In genomic region chr16:5186381-5186903, GRCh38 we compare ENCODE assay signal across 31 cellular contexts.
A peak's percentile ranks its signal among the peaks of the same experiment; 100 is the strongest.
DNase-seq lines count a peak whose midpoint lies in the region; FAIRE-seq and TF ChIP-seq lines count a peak whose summit lies in the region.
"Had no signal": no experiment of that assay in that cellular context is flagged by ENCODE, and none has a peak within 500 bp of the region (broad histone marks: within the 10 kb centered on the region; RNA-seq: fewer than 3 reads in every experiment).

No MANE protein-coding gene starts in this region.

- H3K4me3 ChIP-seq in kidney (ENCODE audit: low read length in 2 of 2) = no peak overlapping the region
- no peak overlapping the region for H3K4me3 ChIP-seq in neuronal stem cell (ENCODE audit: low read length in 2 of 2)
- H3K4me3 ChIP-seq: A549; BLaER1; BLaER1 treated with 17β-estradiol and CSF1 and Interleukin-3, amounts not matched to agents 10 nM and 100 nM had no signal

- no peak overlapping the region for H2BK12ac ChIP-seq in neuronal stem cell (ENCODE audit: low read length)

- H2BK15ac ChIP-seq in neuronal stem cell (ENCODE audit: low read length) = no peak overlapping the region

- H2AK5ac ChIP-seq in neuronal stem cell (ENCODE audit: low read depth, low read length) = no peak overlapping the region

- H3K18ac ChIP-seq in neuronal stem cell (ENCODE audit: low read length) = no peak overlapping the region

- H3K14ac ChIP-seq in neuronal stem cell (ENCODE audit: low read length) = peak overlapping the region; percentile 89

- H3K27me3 ChIP-seq in neuronal stem cell (ENCODE audit: control insufficient read depth in 3 of 3, insufficient read depth in 3 of 3, low read depth in 1 of 3, low read length in 3 of 3) = no peaks in the 10 kb centered on the region
- H3K27me3 ChIP-seq: BE2C; BLaER1; BLaER1 treated with 17β-estradiol and CSF1 and Interleukin-3, amounts not matched to agents 10 nM and 100 nM had no signal

- no peak overlapping the region for H4K91ac ChIP-seq in neuronal stem cell (ENCODE audit: low read depth, low read length, poor library complexity)

- FAIRE-seq in kidney (lab: Jason Lieb, UNC) = no peak
- FAIRE-seq: A204.1, A549, D721Med had no signal

- no peaks in the 10 kb centered on the region for H3K79me1 ChIP-seq in neuronal stem cell (ENCODE audit: low read depth, low read length)

- TF ChIP-seq CTCF in kidney (IDR thresholded peaks at IDR 0.05; ENCODE audit: borderline replicate concordance, extremely low read depth, insufficient read depth) (no peak), GM10266 (IDR thresholded peaks at IDR 0.05; ENCODE audit: control insufficient read depth, insufficient read depth, low read depth, missing control alignments) (no peak)

- H3K4me1 ChIP-seq in kidney (ENCODE audit: control insufficient read depth in 1 of 2, insufficient read depth in 1 of 2, low read depth in 1 of 2, low read length in 2 of 2) (no peaks in the 10 kb centered on the region), neuronal stem cell (ENCODE audit: control insufficient read depth in 2 of 2, insufficient read depth in 1 of 2, low read depth in 1 of 2, low read length in 2 of 2) (peaks cover 0 to 3% of the 10 kb centered on the region in 2 donors)
- H3K4me1 ChIP-seq: A549; BE2C; BLaER1; BLaER1 treated with 17β-estradiol and CSF1 and Interleukin-3, amounts not matched to agents 10 nM and 100 nM had no signal

- no peak overlapping the region for H3K4me2 ChIP-seq in neuronal stem cell (ENCODE audit: insufficient read depth, low read length, poor library complexity, severe bottlenecking)
- H3K4me2 ChIP-seq: A549; BLaER1; BLaER1 treated with 17β-estradiol and CSF1 and Interleukin-3, amounts not matched to agents 10 nM and 100 nM had no signal

- H4K8ac ChIP-seq in neuronal stem cell (ENCODE audit: low read depth, low read length) = no peak overlapping the region

- no peak overlapping the region for H2BK120ac ChIP-seq in neuronal stem cell (ENCODE audit: low read depth, low read length)

- H2BK5ac ChIP-seq in neuronal stem cell (ENCODE audit: low read length) = no peak overlapping the region

- H3K9ac ChIP-seq in kidney (ENCODE audit: low read length in 2 of 2) = no peak overlapping the region
- H3K9ac ChIP-seq in neuronal stem cell (ENCODE audit: low read depth, low read length, poor library complexity) = no peak overlapping the region
- H3K9ac ChIP-seq: BLaER1; BLaER1 treated with 17β-estradiol and CSF1 and Interleukin-3, amounts not matched to agents 10 nM and 100 nM had no signal

- H3K27ac ChIP-seq in kidney (ENCODE audit: low read depth in 2 of 2, low read length in 2 of 2) (no peak overlapping the region), neuronal stem cell (replicated peaks; ENCODE audit: low read length) (no peak overlapping the region)
- H3K27ac ChIP-seq: 22Rv1; A549; BLaER1; BLaER1 treated with 17β-estradiol and CSF1 and Interleukin-3, amounts not matched to agents 10 nM and 100 nM; C4-2B had no signal

- H2AFZ ChIP-seq in neuronal stem cell (ENCODE audit: low read length) = no peak overlapping the region

- H3K9me3 ChIP-seq in kidney (ENCODE audit: control insufficient read depth in 1 of 2, low read length in 2 of 2) (no peaks in the 10 kb centered on the region), neuronal stem cell (replicated peaks in 1 of 2; ENCODE audit: control insufficient read depth in 2 of 2, insufficient read depth in 1 of 2, low read depth in 1 of 2, low read length in 2 of 2) (no peaks in the 10 kb centered on the region)
- H3K9me3 ChIP-seq: A549, BE2C, Caco-2 had no signal

- WGBS in neuronal stem cell (ENCODE audit: extremely low coverage in 2 of 2, insufficient read length in 2 of 2, insufficient replicate concordance in 1 of 2), 2 donors = no CpG with 5 or more reads among the region's 34 CpGs

- H3K4ac ChIP-seq in neuronal stem cell (ENCODE audit: low read length) = no peak overlapping the region

- intact Hi-C loops in kidney (cut with DNase I) = no loop called here

- no peak overlapping the region for H3K23ac ChIP-seq in neuronal stem cell (ENCODE audit: low read depth, low read length, poor library complexity)

- H3K36me3 ChIP-seq in kidney (ENCODE audit: control insufficient read depth in 1 of 2, insufficient read depth in 2 of 2, low read length in 2 of 2) (no peaks in the 10 kb centered on the region), neuronal stem cell (replicated peaks in 1 of 2; ENCODE audit: control insufficient read depth in 2 of 2, insufficient read depth in 2 of 2, low read length in 2 of 2) (no peaks in the 10 kb centered on the region)
- H3K36me3 ChIP-seq: BE2C; BLaER1; BLaER1 treated with 17β-estradiol and CSF1 and Interleukin-3, amounts not matched to agents 10 nM and 100 nM had no signal

- peak; percentile 66 for DNase-seq in kidney
- no peak for DNase-seq in neuronal stem cell (ENCODE audit: low spot score)
- DNase-seq in DMS153 treated with DMSO at 0.1 percent for 48 hours (lab: John Stamatoyannopoulos, UW; ENCODE audit: unreplicated experiment) = no peak
- no peak for DNase-seq in GM10266 (ENCODE audit: extremely low spot score)
- DNase-seq: 8988T; ACHN; AML-193; BE2C; C1 segment of cervical spinal cord; Caco-2; Calu3; CD4-positive, alpha-beta memory T cell; CD4-positive, alpha-beta T cell; CD4-positive, CD25-positive, alpha-beta regulatory T cell; CD8-positive, alpha-beta memory T cell; CD8-positive, alpha-beta T cell; COR-L47; DMS 273 treated with DMSO at 0.1 percent for 48 hours; DMS153; DMS53; DMS79; DMS79 treated with DMSO at 0.1 percent for 48 hours; DND-41; EL had no signal
